8 cellular contexts compared by ENCODE assay signal in the genomic region with DNA sequence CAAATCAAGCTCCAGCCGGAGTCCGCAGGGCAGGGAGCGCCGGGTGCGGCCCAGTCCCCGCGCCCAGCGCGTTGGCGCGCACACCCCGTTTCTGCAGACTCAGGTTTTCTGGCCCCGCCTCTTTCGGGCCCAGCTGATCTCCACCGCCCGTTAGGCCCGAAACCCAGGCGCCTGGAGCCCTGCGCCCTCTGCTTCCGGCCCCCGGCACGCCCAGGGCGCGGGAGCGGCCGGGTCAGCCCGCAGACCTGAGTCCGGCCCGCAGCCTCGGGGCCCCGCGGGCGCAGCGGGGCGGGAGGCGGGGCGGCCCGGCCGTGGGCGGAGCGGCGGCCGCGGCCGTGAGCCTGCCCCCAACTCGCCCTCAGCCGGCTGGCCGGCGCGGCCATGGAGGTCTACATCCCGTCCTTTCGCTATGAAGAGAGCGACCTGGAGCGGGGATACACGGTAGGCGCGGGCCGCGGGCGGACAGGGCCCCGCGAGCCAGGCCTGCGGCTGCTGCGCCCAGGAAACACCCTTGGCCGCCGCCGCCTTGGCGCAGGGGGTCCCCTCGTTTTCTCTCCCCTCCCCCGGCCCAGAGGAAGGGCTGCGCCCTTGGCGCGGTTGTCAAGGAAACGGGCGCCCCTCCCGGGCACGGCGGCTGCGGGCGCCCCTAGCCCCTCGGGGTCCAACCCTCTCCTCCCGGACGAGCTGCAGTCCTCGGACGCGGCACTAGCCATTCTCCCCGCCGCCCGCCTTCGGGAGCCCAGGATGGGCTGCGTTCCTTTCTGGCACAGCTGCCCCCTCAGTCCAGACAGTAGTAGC. TPM values are rescaled to one million over a fixed set of nuclear protein-coding genes. Genes with fewer than 3 reads are reported as not detected.
DNase-seq lines count a peak whose midpoint lies in the region; ATAC-seq, FAIRE-seq and TF ChIP-seq lines count a peak whose summit lies in the region.

A gene with protein sequence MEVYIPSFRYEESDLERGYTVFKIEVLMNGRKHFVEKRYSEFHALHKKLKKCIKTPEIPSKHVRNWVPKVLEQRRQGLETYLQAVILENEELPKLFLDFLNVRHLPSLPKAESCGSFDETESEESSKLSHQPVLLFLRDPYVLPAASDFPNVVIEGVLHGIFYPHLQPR (plus strand): TSS at position 361 of the 798 bp plus-strand sequence. CDS start 21 bp downstream, at position 382.

- peak within 1 kb of the TSS; percentile 93 for H3K4me3 Mint-ChIP-seq in natural killer cell

- intact Hi-C loops in natural killer cell (cut with micrococcal nuclease): loop anchor here (1.0 kb wide), 1 partner anchor 70 kb away; the partner anchor contains the start of gene SNX2

- no peaks in the 10 kb centered on the region for H3K36me3 Mint-ChIP-seq in natural killer cell

- DNase-seq in Caki2 (ENCODE audit: low read depth) (peak; percentile 75), HL-60 (ENCODE audit: low read depth in 1 of 2, low spot score in 1 of 2) (peak; percentile 13 to 29), RCC 7860 (ENCODE audit: low spot score) (peak; percentile 65), fibroblast of the aortic adventitia (ENCODE audit: low read depth) (peak; percentile 67), natural killer cell (peak; percentile 68)
- DNase-seq in activated T-helper 9 cell treated with anti-CD3 and anti-CD28 coated beads, Interleukin-2, amount 50 U/mL, for 16 hours (ENCODE audit: low read depth): peak; percentile 51
- DNase-seq in stimulated activated naive CD4-positive, alpha-beta T cell (lab: John Stamatoyannopoulos, UW): peak; percentile 35 to 67 (median 50)

- peak within 1 kb of the TSS; percentile 81 for H3K27ac Mint-ChIP-seq in natural killer cell

- no peaks in the 10 kb centered on the region for H3K9me3 Mint-ChIP-seq in natural killer cell

- no peak within 1 kb of the TSS for H3K27ac ChIP-seq in HL-60 (replicated peaks)

- TF ChIP-seq CTCF in HL-60 (IDR thresholded peaks at IDR 0.05; ENCODE audit: insufficient read depth, low read length): no peak
- no peak for TF ChIP-seq CTCF in fibroblast of the aortic adventitia (IDR thresholded peaks at IDR 0.05; ENCODE audit: insufficient read depth, low read length)
- no peak for TF ChIP-seq CTCF in natural killer cell (IDR thresholded peaks at IDR 0.05)

- no peaks in the 10 kb centered on the region for H3K27me3 ChIP-seq in HL-60 (ENCODE audit: insufficient read depth, poor library complexity, severe bottlenecking)

- FAIRE-seq in RCC 7860 (lab: Jason Lieb, UNC): no peak

- peaks cover 13 to 29% of the 10 kb centered on the region in 2 donors for H3K4me1 Mint-ChIP-seq in natural killer cell

- ATAC-seq in GM19468 (IDR thresholded peaks at IDR 0.05; ENCODE audit: extremely low read depth, unreplicated experiment): peak; percentile 77
- ATAC-seq in natural killer cell: peak; percentile 83 to 89 (median 87)

- H3K27me3 Mint-ChIP-seq in natural killer cell (ENCODE audit: low read depth in 2 of 2): peaks cover 0 to 4% of the 10 kb centered on the region in 2 donors

- H3K4me3 ChIP-seq in HL-60 (replicated peaks; ENCODE audit: insufficient read depth, low read length) (peak within 1 kb of the TSS; percentile 55), fibroblast of the aortic adventitia (ENCODE audit: low read depth, low read length) (peak within 1 kb of the TSS; percentile 83)

- in situ Hi-C loops in Caki2 (cut with HindIII; ENCODE audit: low pct_unique_long_range_greater_than_20kb, low sequenced_read_pairs): no loop called here

RNA-seq across cellular contexts. Expression of the gene that starts here (rescaled TPM):
- 3.9 and 25.9 TPM in 2 replicates for total RNA-seq in Caki2 (2014; rRNA removed; shearing (Covaris generic); ENCODE audit: low replicate concordance)
- total RNA-seq in fibroblast of the aortic adventitia (ENCODE audit: low replicate concordance) (16.8 and 26.5 TPM in 2 replicates), natural killer cell (1 to 10 TPM; 3.6 to 5.2 (median 3.7) TPM)

Comparison
In these comparisons a context has a peak if more than half of its experiments do, and no peak if none do; other contexts are left out.
1. DNase-seq: peak in every context shown above with its lines; median percentile 75 in Caki2; 68 in natural killer cell; 67 in fibroblast of the aortic adventitia; 65 in RCC 7860; 51 in activated T-helper 9 cell treated with anti-CD3 and anti-CD28 coated beads, Interleukin-2, amount 50 U/mL, for 16 hours; 50 in stimulated activated naive CD4-positive, alpha-beta T cell; 21 in HL-60.